In genomic region chr3:100073555-100074307, GRCh38 we compare ENCODE assay signal across 8 cellular contexts.
A peak's percentile ranks its signal among the peaks of the same experiment; 100 is the strongest.
DNase-seq lines count a peak whose midpoint lies in the region; ATAC-seq lines count a peak whose summit lies in the region.

No MANE protein-coding gene starts in this region.

- peaks cover 9% of the 10 kb centered on the region for H3K36me3 Mint-ChIP-seq in activated naive CD8-positive, alpha-beta T cell
- H3K36me3 Mint-ChIP-seq in stimulated activated memory B cell treated with anti-CD40 and anti-IgM and Interleukin-4, amounts not matched to agents 10 μg/mL and 1 μg/mL and 100 μg/mL, for 72 hours: peaks cover 10% of the 10 kb centered on the region

- DNase-seq in ELF-1 (ENCODE audit: low read depth, low spot score): peak; percentile 79
- DNase-seq in hepatic stellate cell (ENCODE audit: low spot score): peak; percentile 61
- no peak for DNase-seq in stimulated activated CD8-positive, alpha-beta memory T cell treated with anti-CD3 and anti-CD28 coated beads, Interleukin-4, amount 100 ng/mL, for 48 hours

- peaks cover 60% of the 10 kb centered on the region for H3K4me1 Mint-ChIP-seq in activated naive CD8-positive, alpha-beta T cell (ENCODE audit: low read depth)
- peaks cover 40% of the 10 kb centered on the region for H3K4me1 Mint-ChIP-seq in stimulated activated memory B cell treated with anti-CD40 and anti-IgM and Interleukin-4, amounts not matched to agents 10 μg/mL and 1 μg/mL and 100 μg/mL, for 72 hours

- H3K27me3 Mint-ChIP-seq in activated naive CD8-positive, alpha-beta T cell: no peaks in the 10 kb centered on the region
- no peaks in the 10 kb centered on the region for H3K27me3 Mint-ChIP-seq in stimulated activated memory B cell treated with anti-CD40 and anti-IgM and Interleukin-4, amounts not matched to agents 10 μg/mL and 1 μg/mL and 100 μg/mL, for 72 hours

- H3K27ac Mint-ChIP-seq in activated naive CD8-positive, alpha-beta T cell: peak overlapping the region; percentile 70
- peak overlapping the region; percentile 76 for H3K27ac Mint-ChIP-seq in stimulated activated memory B cell treated with anti-CD40 and anti-IgM and Interleukin-4, amounts not matched to agents 10 μg/mL and 1 μg/mL and 100 μg/mL, for 72 hours

- no peaks in the 10 kb centered on the region for H3K9me3 Mint-ChIP-seq in activated naive CD8-positive, alpha-beta T cell (ENCODE audit: low read depth)
- no peaks in the 10 kb centered on the region for H3K9me3 Mint-ChIP-seq in stimulated activated memory B cell treated with anti-CD40 and anti-IgM and Interleukin-4, amounts not matched to agents 10 μg/mL and 1 μg/mL and 100 μg/mL, for 72 hours

- peak overlapping the region; percentile 66 for H3K4me3 Mint-ChIP-seq in activated naive CD8-positive, alpha-beta T cell
- peak overlapping the region; percentile 69 for H3K4me3 Mint-ChIP-seq in stimulated activated memory B cell treated with anti-CD40 and anti-IgM and Interleukin-4, amounts not matched to agents 10 μg/mL and 1 μg/mL and 100 μg/mL, for 72 hours

- ATAC-seq in HG03432 (IDR thresholded peaks at IDR 0.05; ENCODE audit: unreplicated experiment) (peak; percentile 37), GM19035 (IDR thresholded peaks at IDR 0.05; ENCODE audit: unreplicated experiment) (no peak), HG02870 (IDR thresholded peaks at IDR 0.05; ENCODE audit: unreplicated experiment) (no peak)
- ATAC-seq in stimulated activated memory B cell treated with anti-CD40 and anti-IgM and Interleukin-4, amounts not matched to agents 10 μg/mL and 1 μg/mL and 100 μg/mL, for 72 hours: peak; percentile 50

Comparison
In these comparisons a context has a peak if more than half of its experiments do, and no peak if none do; other contexts are left out.
1. ATAC-seq: peak in HG03432 (single experiment) and stimulated activated memory B cell treated with anti-CD40 and anti-IgM and Interleukin-4, amounts not matched to agents 10 μg/mL and 1 μg/mL and 100 μg/mL, for 72 hours (single experiment); none in GM19035 (single experiment) and HG02870 (single experiment).